Comparison of ENCODE assay signal across 1 cellular context in genomic region chr20:62921119-62921687, GRCh38.
TF ChIP-seq lines count a peak whose summit lies in the region.

No MANE protein-coding gene starts in this region.

TF ChIP-seq in endothelial cell of umbilical vein, 7 proteins besides CTCF, POLR2A, EP300 and RAD21:
- TF ChIP-seq GATA2 (IDR thresholded peaks at IDR 0.05; ENCODE audit: insufficient read depth, insufficient read length, low read depth, low read length) = no peak
- no peak for TF ChIP-seq FOS (IDR thresholded peaks at IDR 0.05; ENCODE audit: borderline replicate concordance, insufficient read depth, low read length)
- TF ChIP-seq JUN (IDR thresholded peaks at IDR 0.05; ENCODE audit: borderline replicate concordance, insufficient read depth, insufficient read length, low read depth) = no peak
